ENCODE assay signal across 8 cellular contexts in the genomic region with DNA sequence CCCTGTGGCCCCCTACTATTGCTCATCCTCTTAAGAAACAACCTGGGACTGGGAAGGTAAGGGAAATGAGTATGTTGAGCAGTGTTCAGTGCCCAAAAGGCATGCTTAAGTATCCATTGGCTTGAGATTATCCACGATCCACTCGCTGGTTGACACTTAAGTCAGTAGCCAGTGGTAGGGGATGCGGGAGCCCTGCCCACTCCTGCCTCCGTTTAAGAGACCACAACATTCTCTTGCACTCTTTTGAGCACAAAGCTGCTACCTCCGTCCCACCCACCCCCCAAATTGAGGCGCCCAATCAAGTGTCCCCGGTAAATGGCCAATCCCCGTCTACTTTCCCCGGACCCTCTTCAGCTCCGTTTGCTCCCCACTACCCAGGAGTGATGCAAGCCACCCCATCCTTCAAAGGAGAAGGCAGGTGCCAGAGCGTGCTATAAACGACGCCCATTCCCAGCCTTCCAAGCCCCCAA. TPM values are rescaled to one million over a fixed set of nuclear protein-coding genes. Genes with fewer than 3 reads are reported as not detected.
DNase-seq lines count a peak whose midpoint lies in the region; ATAC-seq, FAIRE-seq and TF ChIP-seq lines count a peak whose summit lies in the region.

No MANE protein-coding gene starts in this region.

- no peaks in the 10 kb centered on the region for H4K20me1 ChIP-seq in K562 (replicated peaks; ENCODE audit: control insufficient read depth, insufficient read depth, low read length)

- peaks cover 9% of the 10 kb centered on the region for H3K4me1 Mint-ChIP-seq in Calu3 (ENCODE audit: low read depth, unreplicated experiment)

- peak overlapping the region; percentile 97 for H2AFZ ChIP-seq in K562 (ENCODE audit: low read depth, low read length)

- FAIRE-seq in K562 (lab: Jason Lieb, UNC) (no peak), HTR-8/SVneo (lab: Jason Lieb, UNC) (no peak)

- POLR2A ChIA-PET in K562 (lab: Yijun Ruan, JAX) = interaction anchor here (0.6 to 1.9 kb wide), 10 partner anchors 9 to 465 kb away, joined by 3 to 5 read pairs (median 3); no protein-coding TSS in a partner anchor

- H3K4me3 ChIP-seq in K562 = peak overlapping the region; percentile 65

- no peak for DNase-seq in Calu3
- peak in 2 of 4 experiments; percentile 15 to 24 for DNase-seq in K562 (ENCODE audit: extremely low read depth in 1 of 4, low spot score in 3 of 4)
- peak; percentile 2 to 5 for DNase-seq in lung microvascular endothelial cell (ENCODE audit: low read depth in 2 of 2)
- no peak for DNase-seq in NK-92 (lab: John Stamatoyannopoulos, UW; ENCODE audit: unreplicated experiment)
- no peak for DNase-seq in NCI-H2081 treated with DMSO at 0.1 percent for 48 hours (lab: John Stamatoyannopoulos, UW)
- DNase-seq in HTR-8/SVneo (ENCODE audit: insufficient read length, low spot score) = no peak

- no TSS peak for BruUV-seq in Calu3 (replicated peaks; lab: Mats Ljungman, UMichigan)
- BruUV-seq in K562 (replicated peaks; lab: Mats Ljungman, UMichigan) = no TSS peak

- H3K79me2 ChIP-seq in K562 (ENCODE audit: control insufficient read depth, insufficient read depth, low read length) = no peaks in the 10 kb centered on the region

- in situ Hi-C loops in K562 (cut with MboI) = no loop called here

- TF ChIP-seq EP300 in K562 (IDR thresholded peaks at IDR 0.05; ENCODE audit: low read length) = no peak

- H3K36me3 Mint-ChIP-seq in Calu3 (ENCODE audit: insufficient read depth, unreplicated experiment) = peaks cover 38% of the 10 kb centered on the region

- peak overlapping the region; percentile 82 for H3K27ac ChIP-seq in K562 (ENCODE audit: extremely low read depth, low read depth, low read length)

- no peaks in the 10 kb centered on the region for H3K27me3 ChIP-seq in K562 (ENCODE audit: control insufficient read depth in 2 of 2, insufficient read depth in 2 of 2, low read length in 2 of 2)

- ATAC-seq in HG02852 (IDR thresholded peaks at IDR 0.05; ENCODE audit: unreplicated experiment) (peak; percentile 4), K562 (no peak), HG03175 (IDR thresholded peaks at IDR 0.05; ENCODE audit: unreplicated experiment) (no peak)

- peaks cover 24% of the 10 kb centered on the region for H3K27me3 Mint-ChIP-seq in Calu3 (ENCODE audit: unreplicated experiment)

- CTCF ChIA-PET in Calu3 (lab: Charles Lee) = interaction anchor here (0.6 to 0.8 kb wide), 2 partner anchors 28 to 62 kb away, joined by 3 read pairs; no protein-coding TSS in a partner anchor
- CTCF ChIA-PET in K562 (lab: Yijun Ruan, JAX; ENCODE audit: low intra/inter-chr PET ratio) = no interaction called here

- peaks cover 4 to 19% of the 10 kb centered on the region in 2 experiments; a peak in 3 of 5 replicates for H3K4me1 ChIP-seq in K562 (replicated peaks in 1 of 2; ENCODE audit: control insufficient read depth in 2 of 2, insufficient read depth in 2 of 2, low read length in 2 of 2)

- peak overlapping the region; percentile 66 for H3K4me3 Mint-ChIP-seq in Calu3 (ENCODE audit: low read depth, unreplicated experiment)

- H3K9ac ChIP-seq in K562 (ENCODE audit: insufficient read depth in 1 of 2, low read depth in 2 of 2, low read length in 2 of 2) = peak overlapping the region; percentile 61 to 89

- H3K4me2 ChIP-seq in K562 (ENCODE audit: insufficient read depth, low read length) = peak overlapping the region; percentile 83

- no peaks in the 10 kb centered on the region for H3K9me1 ChIP-seq in K562 (ENCODE audit: control insufficient read depth, insufficient read depth, low read length)

- 24% methylated on average over 6 of the region's 13 CpGs for WGBS in K562 (ENCODE audit: insufficient coverage, low coverage, missing lambda C conversion rate)

- peaks cover 40% of the 10 kb centered on the region for H3K36me3 ChIP-seq in K562 (ENCODE audit: control insufficient read depth, insufficient read depth, low read length)

- no peak for TF ChIP-seq RAD21 in K562 (CRISPR knock-in tag; conservative IDR thresholded peaks at IDR 0.05 in 1 of 2, IDR thresholded peaks at IDR 0.05 in 1 of 2)

- TF ChIP-seq POLR2A in K562 (conservative IDR thresholded peaks at IDR 0.05) = no peak

- no peaks in the 10 kb centered on the region for H3K9me3 ChIP-seq in K562 (replicated peaks; ENCODE audit: control insufficient read depth, insufficient read depth, low read depth, low read length)

- intact Hi-C loops in Calu3 (cut with micrococcal nuclease; ENCODE audit: unreplicated experiment) = loop anchor here (10.0 kb wide), 1 partner anchor 54 kb away; a partner anchor contains a TSS
- intact Hi-C loops in K562 (cut with micrococcal nuclease) = loop anchor here (1.0 kb wide), 2 partner anchors 93 to 129 kb away; no protein-coding TSS in a partner anchor

- no peaks in the 10 kb centered on the region for H3K9me3 Mint-ChIP-seq in Calu3 (ENCODE audit: low read depth, unreplicated experiment)

- H3K27ac Mint-ChIP-seq in Calu3 (ENCODE audit: unreplicated experiment) = peak overlapping the region; percentile 77

- TF ChIP-seq CTCF in Calu3 (IDR thresholded peaks at IDR 0.05; ENCODE audit: unreplicated experiment) (no peak), K562 (IDR thresholded peaks at IDR 0.05 in 2 of 3, conservative IDR thresholded peaks at IDR 0.05 in 1 of 3; ENCODE audit: insufficient read depth in 2 of 3, low read depth in 1 of 3, low read length in 3 of 3) (no peak)

TF ChIP-seq in K562, 482 proteins besides CTCF, POLR2A, EP300 and RAD21:
- TF ChIP-seq, protein P1, sequence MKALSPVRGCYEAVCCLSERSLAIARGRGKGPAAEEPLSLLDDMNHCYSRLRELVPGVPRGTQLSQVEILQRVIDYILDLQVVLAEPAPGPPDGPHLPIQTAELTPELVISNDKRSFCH (CRISPR knock-in tag; IDR thresholded peaks at IDR 0.05) = no peak
- TF ChIP-seq, protein P1 (tag; IDR thresholded peaks at IDR 0.05) = no peak
- TF ChIP-seq PHF20 (IDR thresholded peaks at IDR 0.05; ENCODE audit: partially characterized antibody) = peak; percentile 38

RNA-seq across cellular contexts. Expression of a gene that starts 25.0 kb away (rescaled TPM):
- total RNA-seq in Calu3 (2022) (42.3 and 43.1 TPM in 2 replicates), K562 (2014; rRNA removed) (66.2 and 70.0 TPM in 2 replicates), K562 (2014; rRNA removed; fragmentation: Illumina TruSeq; extraction: Trizol) (82.0 and 87.9 TPM in 2 replicates), K562 (2015; rRNA removed; fragmentation: Illumina TruSeq; extraction: Trizol) (88.7 and 91.0 TPM in 2 replicates), K562 (2021) (54.6 and 56.2 TPM in 2 replicates), lung microvascular endothelial cell (10.9 and 11.9 TPM in 2 replicates)
- 24.6 and 45.1 TPM in 2 replicates for total RNA-seq in K562 (2011; cell fraction: chromatin; rRNA removed; ENCODE audit: low replicate concordance)
- total RNA-seq in K562 (2011; cell fraction: nucleolus; rRNA removed) = 13.9 and 16.3 TPM in 2 replicates
- 23.8 and 26.2 TPM in 2 replicates for total RNA-seq in K562 (2011; cell fraction: nucleoplasm; rRNA removed)
- polyA plus RNA-seq in K562 (2011; rRNA removed) (22.8 and 36.9 TPM in 2 replicates), K562 (2014; fragmentation: Illumina TruSeq; extraction: Trizol) (70.3 and 87.4 TPM in 2 replicates), K562 (2014; fragmentation: Nextera tagmentation; extraction: Ambion mirVana) (10 to 100 TPM; 30.5 to 59.9 TPM), K562 (2014; rRNA removed) (59.9 and 64.1 TPM in 2 replicates)
- polyA plus RNA-seq in K562 (2011; cell fraction: cytosol; rRNA removed) = 10.0 and 10.8 TPM in 2 replicates
- polyA plus RNA-seq in K562 (2011; cell fraction: nucleus; rRNA removed) = 17.4 and 18.0 TPM in 2 replicates
- polyA plus RNA-seq in K562 (2012) = 29.8 and 47.2 TPM in 2 replicates
- polyA minus RNA-seq in K562 (2011; rRNA and poly(A)+ RNA removed) = 42.6 and 49.3 TPM in 2 replicates
- polyA minus RNA-seq in K562 (2011; cell fraction: cytosol; rRNA and poly(A)+ RNA removed) = 13.0 and 27.0 TPM in 2 replicates
- 6.7 and 12.8 TPM in 2 replicates for polyA minus RNA-seq in K562 (2011; cell fraction: nucleus; rRNA and poly(A)+ RNA removed)

RNA-seq across cellular contexts. Expression of a gene that starts 51.5 kb away (rescaled TPM):
- total RNA-seq in Calu3 (2022) (6.7 and 10.1 TPM in 2 replicates), K562 (2014; rRNA removed) (3.3 and 4.5 TPM in 2 replicates), K562 (2014; rRNA removed; fragmentation: Illumina TruSeq; extraction: Trizol) (1.4 and 2.1 TPM in 2 replicates), K562 (2015; rRNA removed; fragmentation: Illumina TruSeq; extraction: Trizol) (2.1 and 3.3 TPM in 2 replicates), K562 (2021) (26.2 and 29.6 TPM in 2 replicates), lung microvascular endothelial cell (1.7 and 2.0 TPM in 2 replicates)
- total RNA-seq in K562 (2011; cell fraction: chromatin; rRNA removed; ENCODE audit: low replicate concordance) = 14.0 and 23.7 TPM in 2 replicates
- 8.3 TPM in 2 replicates for total RNA-seq in K562 (2011; cell fraction: nucleolus; rRNA removed)
- total RNA-seq in K562 (2011; cell fraction: nucleoplasm; rRNA removed) = 9.8 and 10.6 TPM in 2 replicates
- polyA plus RNA-seq in K562 (2011; rRNA removed) (1.0 and 1.7 TPM in 2 replicates), K562 (2014; fragmentation: Illumina TruSeq; extraction: Trizol) (16.2 and 18.2 TPM in 2 replicates), K562 (2014; fragmentation: Nextera tagmentation; extraction: Ambion mirVana) (under 1 TPM; 0.48 to 0.55 TPM), K562 (2014; rRNA removed) (4.3 and 5.0 TPM in 2 replicates)
- 1.1 and 1.2 TPM in 2 replicates for polyA plus RNA-seq in K562 (2011; cell fraction: cytosol; rRNA removed)
- 4.0 and 5.7 TPM in 2 replicates for polyA plus RNA-seq in K562 (2011; cell fraction: nucleus; rRNA removed)
- polyA plus RNA-seq in K562 (2012) = 9.5 and 11.9 TPM in 2 replicates
- polyA minus RNA-seq in K562 (2011; rRNA and poly(A)+ RNA removed) = 1.8 and 2.1 TPM in 2 replicates
- 7.8 and 13.0 TPM in 2 replicates for polyA minus RNA-seq in K562 (2011; cell fraction: cytosol; rRNA and poly(A)+ RNA removed)
- 3.2 and 3.4 TPM in 2 replicates for polyA minus RNA-seq in K562 (2011; cell fraction: nucleus; rRNA and poly(A)+ RNA removed)

Comparison
In these comparisons a context has a peak if more than half of its experiments do, and no peak if none do; other contexts are left out.
1. DNase-seq: peak in lung microvascular endothelial cell (2 of 2); none in Calu3 (single experiment), NK-92 (single experiment), NCI-H2081 treated with DMSO at 0.1 percent for 48 hours (single experiment) and HTR-8/SVneo (single experiment).